Comparison of ENCODE assay signal across 8 cellular contexts in genomic region chr7:92621026-92621540, GRCh38. TPM values are rescaled to one million over a fixed set of nuclear protein-coding genes. Genes with fewer than 3 reads are reported as not detected.
DNase-seq lines count a peak whose midpoint lies in the region; ATAC-seq, FAIRE-seq and TF ChIP-seq lines count a peak whose summit lies in the region.

No MANE protein-coding gene starts in this region.

- TF ChIP-seq POLR2A in HepG2 (IDR thresholded peaks at IDR 0.05; ENCODE audit: insufficient read depth in 1 of 2, low read depth in 2 of 2, low read length in 2 of 2): no peak

- H3K4me2 ChIP-seq in HepG2 (ENCODE audit: low read depth, low read length): no peak overlapping the region

- no peak for FAIRE-seq in HepG2 (lab: Jason Lieb, UNC)

- TF ChIP-seq RAD21 in HepG2 (CRISPR knock-in tag; IDR thresholded peaks at IDR 0.05): peak; percentile 53

- CTCF ChIA-PET in AG04450 (lab: Charles Lee) (interaction anchor here (0.5 to 3.9 kb wide), 26 partner anchors 9 to 610 kb away, joined by 3 to 25 read pairs (median 4); partner anchors contain the start of gene RBM48), HepG2 (lab: Yijun Ruan, JAX; ENCODE audit: low intra/inter-chr PET ratio, low total read pairs) (interaction anchor here (0.6 to 2.0 kb wide), 4 partner anchors 162 to 435 kb away, joined by 3 to 12 read pairs (median 8); no protein-coding TSS in a partner anchor)

- no peak overlapping the region for H3K27ac ChIP-seq in AG04450 (ENCODE audit: low read depth, low read length)
- H3K27ac ChIP-seq in HepG2 (ENCODE audit: extremely low read length, insufficient read depth, low read length): peak overlapping the region; percentile 4

- TF ChIP-seq EP300 in HepG2 (IDR thresholded peaks at IDR 0.05; ENCODE audit: low read depth in 2 of 2, low read length in 2 of 2) (no peak), HepG2 (CRISPR knock-in tag; IDR thresholded peaks at IDR 0.05; ENCODE audit: borderline replicate concordance) (no peak)

- TF ChIP-seq CTCF in AG04450 (IDR thresholded peaks at IDR 0.05; ENCODE audit: low read depth, low read length): peak; percentile 77
- peak; percentile 81 for TF ChIP-seq CTCF in choroid plexus epithelial cell (conservative IDR thresholded peaks at IDR 0.05; ENCODE audit: low read depth, low read length)
- peak; percentile 66 for TF ChIP-seq CTCF in HepG2 (CRISPR knock-in tag; IDR thresholded peaks at IDR 0.05)

- H3K27me3 ChIP-seq in AG04450 (ENCODE audit: control insufficient read depth, insufficient read depth, low read length): no peaks in the 10 kb centered on the region
- H3K27me3 ChIP-seq in HepG2 (ENCODE audit: control insufficient read depth in 1 of 2, insufficient read depth in 2 of 2, low read length in 2 of 2): no peaks in the 10 kb centered on the region

- H3K4me1 ChIP-seq in HepG2 (ENCODE audit: insufficient read depth, low read length): no peaks in the 10 kb centered on the region

- POLR2A ChIA-PET in AG04450 (lab: Yijun Ruan, JAX) (interaction anchor here (1.5 kb wide), 1 partner anchor 212 kb away, joined by 4 read pairs; no protein-coding TSS in a partner anchor), HepG2 (lab: Yijun Ruan, JAX) (no interaction called here)

- H3K4me3 ChIP-seq in AG04450 (ENCODE audit: low read depth, low read length) (no peak overlapping the region), choroid plexus epithelial cell (ENCODE audit: low read depth, low read length) (no peak overlapping the region), HepG2 (replicated peaks in 1 of 3; ENCODE audit: insufficient read depth in 1 of 3, low read depth in 2 of 3, low read length in 3 of 3) (no peak overlapping the region)

- 75% methylated on average over 3 of the region's 3 CpGs for WGBS in HepG2 (ENCODE audit: low lambda C conversion rate)

- peaks cover 26 to 77% of the 10 kb centered on the region in 2 experiments for H3K36me3 ChIP-seq in HepG2 (replicated peaks in 1 of 2; ENCODE audit: control insufficient read depth in 1 of 2, insufficient read depth in 2 of 2, low read length in 2 of 2)

- no peaks in the 10 kb centered on the region for H3K79me2 ChIP-seq in HepG2 (ENCODE audit: insufficient read depth, low read length)

- in situ Hi-C loops in HepG2 (cut with HindIII; ENCODE audit: extremely low pct_ligation_motif_present, low pct_unique_long_range_greater_than_20kb): loop anchor here (5.0 to 10.0 kb wide), 2 partner anchors 211 to 434 kb away; no protein-coding TSS in a partner anchor

- H2AFZ ChIP-seq in HepG2 (ENCODE audit: low read length): no peak overlapping the region

- no peak overlapping the region for H3K9ac ChIP-seq in HepG2 (ENCODE audit: insufficient read depth, low read depth, low read length)

- no peaks in the 10 kb centered on the region for H3K9me3 ChIP-seq in AG04450 (ENCODE audit: control insufficient read depth, insufficient read depth, low read length)
- no peaks in the 10 kb centered on the region for H3K9me3 ChIP-seq in HepG2 (ENCODE audit: low read length)

- DNase-seq in AG04450 (ENCODE audit: low read depth, low spot score) (peak; percentile 85), NCI-H345 treated with DMSO at 0.1 percent for 48 hours (lab: John Stamatoyannopoulos, UW; ENCODE audit: unreplicated experiment) (peak; percentile 68), choroid plexus epithelial cell (ENCODE audit: low read depth) (peak; percentile 98), HepG2 (ENCODE audit: low spot score) (peak; percentile 41)
- peak; percentile 60 for DNase-seq in activated CD4-positive, alpha-beta T cell treated with anti-CD3 and anti-CD28 coated beads for 1 hour
- DNase-seq in stimulated activated CD4-positive, alpha-beta T cell treated with anti-CD3 and anti-CD28 coated beads, TNF-alpha, amount 100 ng/mL, for 24 hours (ENCODE audit: low read depth in 3 of 3): peak; percentile 53 to 72 (median 68)

- peak; percentile 63 for ATAC-seq in GM18858 (IDR thresholded peaks at IDR 0.05; ENCODE audit: unreplicated experiment)
- peak; percentile 54 for ATAC-seq in HG03135 (IDR thresholded peaks at IDR 0.05; ENCODE audit: unreplicated experiment)
- ATAC-seq in HepG2: peak; percentile 85

- BruUV-seq in HepG2 (replicated peaks; lab: Mats Ljungman, UMichigan): no TSS peak

- intact Hi-C loops in HepG2 (cut with micrococcal nuclease; ENCODE audit: unreplicated experiment): loop anchor here (1.0 to 2.0 kb wide), 3 partner anchors 206 to 434 kb away; no protein-coding TSS in a partner anchor

- H4K20me1 ChIP-seq in HepG2 (ENCODE audit: insufficient read depth, low read length): peaks cover 7% of the 10 kb centered on the region; the same call in 1 of the 2 replicates

RNA-seq across cellular contexts. Expression of gene FAM133B, which starts 30.9 kb away (rescaled TPM):
- polyA plus RNA-seq in AG04450 (2011; rRNA removed) (16.8 and 27.0 TPM in 2 replicates), HepG2 (2011; rRNA removed) (19.6 and 29.1 TPM in 2 replicates)
- 10.1 and 16.3 TPM in 2 replicates for polyA minus RNA-seq in AG04450 (2011; rRNA and poly(A)+ RNA removed)
- total RNA-seq in HepG2 (2016; rRNA removed; fragmentation: Illumina TruSeq; extraction: Trizol): 56.3 and 65.5 TPM in 2 replicates
- 13.3 and 17.4 TPM in 2 replicates for total RNA-seq in HepG2 (2016; cell fraction: cytosol; rRNA removed; fragmentation: Illumina TruSeq; extraction: Trizol; ENCODE audit: low read depth)
- total RNA-seq in HepG2 (2016; cell fraction: insoluble cytoplasmic fraction; rRNA removed; fragmentation: Illumina TruSeq; extraction: Trizol): 55.3 and 69.7 TPM in 2 replicates
- 23.5 and 27.3 TPM in 2 replicates for total RNA-seq in HepG2 (2016; cell fraction: membrane; rRNA removed; fragmentation: Illumina TruSeq; extraction: Trizol)
- total RNA-seq in HepG2 (2016; cell fraction: nucleus; rRNA removed; fragmentation: Illumina TruSeq; extraction: Trizol): 62.3 and 63.2 TPM in 2 replicates
- polyA plus RNA-seq in HepG2 (2011; cell fraction: cytosol; rRNA removed): 8.9 and 12.8 TPM in 2 replicates
- polyA plus RNA-seq in HepG2 (2011; cell fraction: nucleus; rRNA removed): 12.6 and 37.9 TPM in 2 replicates
- 26.6 and 33.0 TPM in 2 replicates for polyA plus RNA-seq in HepG2 (2012)
- polyA plus RNA-seq in HepG2 (2016; cell fraction: cytosol; fragmentation: Illumina TruSeq; extraction: Trizol; ENCODE audit: low read depth): 5.0 and 5.5 TPM in 2 replicates
- 69.4 and 78.5 TPM in 2 replicates for polyA plus RNA-seq in HepG2 (2016; cell fraction: insoluble cytoplasmic fraction; fragmentation: Illumina TruSeq; extraction: Trizol; ENCODE audit: low read depth)
- polyA plus RNA-seq in HepG2 (2016; cell fraction: membrane; fragmentation: Illumina TruSeq; extraction: Trizol; ENCODE audit: low read depth): 13.1 and 14.8 TPM in 2 replicates
- 69.9 and 72.0 TPM in 2 replicates for polyA plus RNA-seq in HepG2 (2016; cell fraction: nucleus; fragmentation: Illumina TruSeq; extraction: Trizol; ENCODE audit: insufficient read depth, low read depth)
- 11.4 and 17.2 TPM in 2 replicates for polyA minus RNA-seq in HepG2 (2011; rRNA and poly(A)+ RNA removed; ENCODE audit: low replicate concordance)
- polyA minus RNA-seq in HepG2 (2011; cell fraction: cytosol; rRNA and poly(A)+ RNA removed): 6.9 and 11.3 TPM in 2 replicates
- 51.7 and 63.1 TPM in 2 replicates for polyA minus RNA-seq in HepG2 (2011; cell fraction: nucleus; rRNA and poly(A)+ RNA removed)

Comparison
In these comparisons a context has a peak if more than half of its experiments do, and no peak if none do; other contexts are left out.
1. DNase-seq: peak in every context shown above with its lines; median percentile 98 in choroid plexus epithelial cell; 85 in AG04450; 68 in NCI-H345 treated with DMSO at 0.1 percent for 48 hours; 68 in stimulated activated CD4-positive, alpha-beta T cell treated with anti-CD3 and anti-CD28 coated beads, TNF-alpha, amount 100 ng/mL, for 24 hours; 60 in activated CD4-positive, alpha-beta T cell treated with anti-CD3 and anti-CD28 coated beads for 1 hour; 41 in HepG2.